ENCODE assay signal across 8 cellular contexts in genomic region chr7:75994388-75995051, GRCh38. TPM values are rescaled to one million over a fixed set of nuclear protein-coding genes. Genes with fewer than 3 reads are reported as not detected.
DNase-seq lines count a peak whose midpoint lies in the region; ATAC-seq lines count a peak whose summit lies in the region.

Gene TMEM120A (minus strand): TSS chr7:75994595. CDS start chr7:75994570, 25 bp downstream.

- CTCF ChIA-PET in naive thymus-derived CD4-positive, alpha-beta T cell (lab: Charles Lee): no interaction called here

- peak; percentile 99 for ATAC-seq in naive thymus-derived CD4-positive, alpha-beta T cell
- peak; percentile 98 for ATAC-seq in stimulated activated memory B cell treated with anti-CD40 and anti-IgM and Interleukin-4, amounts not matched to agents 10 μg/mL and 1 μg/mL and 100 μg/mL, for 72 hours

- no peaks in the 10 kb centered on the region for H3K9me3 ChIP-seq in naive thymus-derived CD4-positive, alpha-beta T cell (ENCODE audit: control insufficient read depth in 2 of 3, low read length in 3 of 3)

- peak within 1 kb of the TSS; percentile 84 for H3K4me3 Mint-ChIP-seq in activated T-helper 1 cell treated with anti-CD3 and anti-CD28 coated beads, Interleukin-12 subunit alpha, Interleukin-12 subunit beta, Interleukin-2, Interleukin-4 antibody, amounts not matched to agents 30 ng/mL and 10 ng/mL and 1 ng/mL, durations not matched to agents 14 hours and 24 hours and 36 hours
- H3K4me3 Mint-ChIP-seq in naive thymus-derived CD4-positive, alpha-beta T cell: peak within 1 kb of the TSS; percentile 62 to 82 (median 76)
- peak within 1 kb of the TSS; percentile 83 for H3K4me3 Mint-ChIP-seq in stimulated activated memory B cell treated with anti-CD40 and anti-IgM and Interleukin-4, amounts not matched to agents 10 μg/mL and 1 μg/mL and 100 μg/mL, for 72 hours

- peak within 1 kb of the TSS; percentile 18 for H3K27ac Mint-ChIP-seq in activated T-helper 1 cell treated with anti-CD3 and anti-CD28 coated beads, Interleukin-12 subunit alpha, Interleukin-12 subunit beta, Interleukin-2, Interleukin-4 antibody, amounts not matched to agents 30 ng/mL and 10 ng/mL and 1 ng/mL, durations not matched to agents 14 hours and 24 hours and 36 hours
- H3K27ac Mint-ChIP-seq in naive thymus-derived CD4-positive, alpha-beta T cell: peak within 1 kb of the TSS in 5 of 9 donors; percentile 48 to 65 (median 55)
- H3K27ac Mint-ChIP-seq in stimulated activated memory B cell treated with anti-CD40 and anti-IgM and Interleukin-4, amounts not matched to agents 10 μg/mL and 1 μg/mL and 100 μg/mL, for 72 hours: peak within 1 kb of the TSS; percentile 62

- peak within 1 kb of the TSS; percentile 84 for H3K4me3 ChIP-seq in naive thymus-derived CD4-positive, alpha-beta T cell (ENCODE audit: low read length)

- peaks cover 6 to 10% of the 10 kb centered on the region in 2 donors for H3K4me1 ChIP-seq in naive thymus-derived CD4-positive, alpha-beta T cell (ENCODE audit: control insufficient read depth in 2 of 2, insufficient read depth in 2 of 2, low read length in 2 of 2)

- intact Hi-C loops in activated T-helper 1 cell treated with anti-CD3 and anti-CD28 coated beads, Interleukin-12 subunit alpha, Interleukin-12 subunit beta, Interleukin-2, Interleukin-4 antibody, amounts not matched to agents 30 ng/mL and 10 ng/mL and 1 ng/mL, durations not matched to agents 14 hours and 24 hours and 36 hours (cut with micrococcal nuclease): loop anchor here (1.0 kb wide), 6 partner anchors 14 to 255 kb away; partner anchors contain the start of genes POR and STYXL1
- intact Hi-C loops in naive thymus-derived CD4-positive, alpha-beta T cell (cut with micrococcal nuclease): loop anchor here (1.0 kb wide), 6 partner anchors 15 to 256 kb away; partner anchors contain the start of genes MDH2 (in 2 of the 2), POR (in 2 of the 2) and HIP1 (in 1 of the 2)

- no peaks in the 10 kb centered on the region for H3K27me3 Mint-ChIP-seq in activated T-helper 1 cell treated with anti-CD3 and anti-CD28 coated beads, Interleukin-12 subunit alpha, Interleukin-12 subunit beta, Interleukin-2, Interleukin-4 antibody, amounts not matched to agents 30 ng/mL and 10 ng/mL and 1 ng/mL, durations not matched to agents 14 hours and 24 hours and 36 hours (ENCODE audit: insufficient read depth)
- H3K27me3 Mint-ChIP-seq in naive thymus-derived CD4-positive, alpha-beta T cell: no peaks in the 10 kb centered on the region
- no peaks in the 10 kb centered on the region for H3K27me3 Mint-ChIP-seq in stimulated activated memory B cell treated with anti-CD40 and anti-IgM and Interleukin-4, amounts not matched to agents 10 μg/mL and 1 μg/mL and 100 μg/mL, for 72 hours

- peaks cover 0 to 8% (median 0%) of the 10 kb centered on the region in 3 experiments for H3K36me3 ChIP-seq in naive thymus-derived CD4-positive, alpha-beta T cell (ENCODE audit: control insufficient read depth in 2 of 3, insufficient read depth in 3 of 3, low read length in 3 of 3)

- peak; percentile 92 for DNase-seq in EL
- peak; percentile 90 for DNase-seq in GOT3 (lab: John Stamatoyannopoulos, UW)
- DNase-seq in LHCN-M2 (ENCODE audit: low read depth): peak; percentile 93
- peak; percentile 92 for DNase-seq in RPMI7951 (ENCODE audit: low read depth)
- peak; percentile 93 for DNase-seq in activated T-helper 1 cell treated with anti-CD3 and anti-CD28 coated beads, Interleukin-12 subunit alpha, Interleukin-12 subunit beta, Interleukin-2, Interleukin-4 antibody, amounts not matched to agents 30 ng/mL and 10 ng/mL and 1 ng/mL, durations not matched to agents 14 hours and 24 hours and 36 hours (ENCODE audit: low spot score)
- peak; percentile 94 for DNase-seq in fibroblast of gingiva (ENCODE audit: low read depth)
- peak; percentile 87 to 98 (median 92) for DNase-seq in naive thymus-derived CD4-positive, alpha-beta T cell

- peak within 1 kb of the TSS; percentile 80 for H3K27ac ChIP-seq in naive thymus-derived CD4-positive, alpha-beta T cell (ENCODE audit: low read depth, low read length)

- H3K36me3 Mint-ChIP-seq in activated T-helper 1 cell treated with anti-CD3 and anti-CD28 coated beads, Interleukin-12 subunit alpha, Interleukin-12 subunit beta, Interleukin-2, Interleukin-4 antibody, amounts not matched to agents 30 ng/mL and 10 ng/mL and 1 ng/mL, durations not matched to agents 14 hours and 24 hours and 36 hours (ENCODE audit: low read depth): peaks cover 23% of the 10 kb centered on the region
- peaks cover 0 to 21% (median 4%) of the 10 kb centered on the region in 5 donors for H3K36me3 Mint-ChIP-seq in naive thymus-derived CD4-positive, alpha-beta T cell
- peaks cover 40% of the 10 kb centered on the region for H3K36me3 Mint-ChIP-seq in stimulated activated memory B cell treated with anti-CD40 and anti-IgM and Interleukin-4, amounts not matched to agents 10 μg/mL and 1 μg/mL and 100 μg/mL, for 72 hours

- H3K9me3 Mint-ChIP-seq in activated T-helper 1 cell treated with anti-CD3 and anti-CD28 coated beads, Interleukin-12 subunit alpha, Interleukin-12 subunit beta, Interleukin-2, Interleukin-4 antibody, amounts not matched to agents 30 ng/mL and 10 ng/mL and 1 ng/mL, durations not matched to agents 14 hours and 24 hours and 36 hours: no peaks in the 10 kb centered on the region
- H3K9me3 Mint-ChIP-seq in naive thymus-derived CD4-positive, alpha-beta T cell: peaks cover 0 to 1% (median 0%) of the 10 kb centered on the region in 11 donors
- H3K9me3 Mint-ChIP-seq in stimulated activated memory B cell treated with anti-CD40 and anti-IgM and Interleukin-4, amounts not matched to agents 10 μg/mL and 1 μg/mL and 100 μg/mL, for 72 hours: no peaks in the 10 kb centered on the region

- POLR2A ChIA-PET in naive thymus-derived CD4-positive, alpha-beta T cell (lab: Charles Lee): interaction anchor here (1.0 to 1.9 kb wide), 3 partner anchors 53 to 116 kb away, joined by 4 to 7 read pairs (median 5); partner anchors contain the start of genes MDH2, RHBDD2 and STYXL1

- H3K27me3 ChIP-seq in naive thymus-derived CD4-positive, alpha-beta T cell (ENCODE audit: control insufficient read depth in 2 of 2, insufficient read depth in 2 of 2, low read length in 2 of 2): no peaks in the 10 kb centered on the region

- H3K4me1 Mint-ChIP-seq in activated T-helper 1 cell treated with anti-CD3 and anti-CD28 coated beads, Interleukin-12 subunit alpha, Interleukin-12 subunit beta, Interleukin-2, Interleukin-4 antibody, amounts not matched to agents 30 ng/mL and 10 ng/mL and 1 ng/mL, durations not matched to agents 14 hours and 24 hours and 36 hours (ENCODE audit: low read depth): peaks cover 25% of the 10 kb centered on the region
- peaks cover 12 to 37% (median 34%) of the 10 kb centered on the region in 7 donors for H3K4me1 Mint-ChIP-seq in naive thymus-derived CD4-positive, alpha-beta T cell
- peaks cover 51% of the 10 kb centered on the region for H3K4me1 Mint-ChIP-seq in stimulated activated memory B cell treated with anti-CD40 and anti-IgM and Interleukin-4, amounts not matched to agents 10 μg/mL and 1 μg/mL and 100 μg/mL, for 72 hours

RNA-seq across cellular contexts. Expression of gene TMEM120A, which starts in this region (rescaled TPM):
- 31.7 and 32.9 TPM in 2 replicates for total RNA-seq in LHCN-M2 (2014; rRNA removed)
- polyA plus RNA-seq in LHCN-M2 (2012): 83.4 TPM
- total RNA-seq in RPMI7951 (2014; rRNA removed; shearing (Covaris generic)): 26.8 and 27.8 TPM in 2 replicates
- 44.3 and 49.9 TPM in 2 replicates for total RNA-seq in activated T-helper 1 cell treated with anti-CD3 and anti-CD28 coated beads, Interleukin-12 subunit alpha, Interleukin-12 subunit beta, Interleukin-2, Interleukin-4 antibody, amounts not matched to agents 30 ng/mL and 10 ng/mL and 1 ng/mL, durations not matched to agents 14 hours and 24 hours and 36 hours
- 10 to 100 TPM; 19.1 to 38.6 (median 35.6) TPM for total RNA-seq in naive thymus-derived CD4-positive, alpha-beta T cell
- polyA plus RNA-seq in naive thymus-derived CD4-positive, alpha-beta T cell: 10 to 100 TPM; 23.2 to 25.2 TPM

Comparison
In these comparisons a context has a peak if more than half of its experiments do, and no peak if none do; other contexts are left out.
1. Peak in every context shown above with its lines: DNase-seq, ATAC-seq, H3K4me3 ChIP-seq and H3K27ac ChIP-seq.